15 cellular contexts compared by ENCODE assay signal in the genomic region with DNA sequence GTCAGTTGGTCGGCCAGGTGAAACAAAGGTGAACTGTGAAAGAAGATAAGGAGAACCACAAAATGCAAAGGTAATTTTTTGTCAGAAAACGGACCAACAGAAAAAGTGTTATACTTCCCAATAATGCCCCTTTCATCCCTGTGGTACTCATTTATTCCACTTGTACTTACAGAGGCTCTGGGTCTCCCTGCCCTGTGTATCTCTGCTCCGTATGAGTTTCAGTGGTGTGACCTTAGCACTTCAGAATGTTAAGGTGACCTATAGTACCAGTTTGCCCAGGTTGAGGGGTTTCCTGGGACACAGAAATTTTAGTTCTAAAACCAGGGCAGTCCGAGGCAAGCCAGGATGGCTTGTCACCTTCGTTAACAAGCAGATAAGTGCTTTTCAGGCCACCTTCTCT.
DNase-seq lines count a peak whose midpoint lies in the region; ATAC-seq and TF ChIP-seq lines count a peak whose summit lies in the region.
"Had no signal": no experiment of that assay in that cellular context is flagged by ENCODE, and none has a peak within 500 bp of the region (broad histone marks: within the 10 kb centered on the region; RNA-seq: fewer than 3 reads in every experiment).

No MANE protein-coding gene starts in this region.

- TF ChIP-seq CTCF in GM23338 (conservative IDR thresholded peaks at IDR 0.05; ENCODE audit: low read depth in 2 of 2), result no peak
- no peak for TF ChIP-seq CTCF in WTC11 (IDR thresholded peaks at IDR 0.05)
- TF ChIP-seq CTCF in epithelial cell of esophagus (IDR thresholded peaks at IDR 0.05; ENCODE audit: insufficient read depth, low read depth, low read length, missing control alignments), result no peak

- no peak overlapping the region for H3K27ac ChIP-seq in GM23338 (ENCODE audit: low read depth)
- H3K27ac ChIP-seq: BLaER1 treated with 17β-estradiol and CSF1 and Interleukin-3, amounts not matched to agents 10 nM and 100 nM had no signal

- peak overlapping the region; percentile 56; the same call in 1 of the 2 replicates for H2AFZ ChIP-seq in GM23338

- H3K4me3 Mint-ChIP-seq in GM23338 (no peak overlapping the region), WTC11 (no peak overlapping the region)
- no peak overlapping the region for H3K4me3 Mint-ChIP-seq in activated naive CD8-positive, alpha-beta T cell treated with anti-CD3 and anti-CD28 coated beads, Interleukin-2, amount 50 U/mL, for 24 hours
- H3K4me3 Mint-ChIP-seq: CD4-positive, CD25-positive, alpha-beta regulatory T cell had no signal

- H3K4me1 ChIP-seq in GM23338 (ENCODE audit: insufficient read depth), result peaks cover 29% of the 10 kb centered on the region

- peaks cover 24% of the 10 kb centered on the region for H3K4me1 Mint-ChIP-seq in GM23338
- peaks cover 31% of the 10 kb centered on the region for H3K4me1 Mint-ChIP-seq in WTC11
- no peaks in the 10 kb centered on the region for H3K4me1 Mint-ChIP-seq in activated naive CD8-positive, alpha-beta T cell treated with anti-CD3 and anti-CD28 coated beads, Interleukin-2, amount 50 U/mL, for 24 hours
- H3K4me1 Mint-ChIP-seq: CD4-positive, CD25-positive, alpha-beta regulatory T cell had no signal

- H3K27me3 ChIP-seq in GM23338 (ENCODE audit: insufficient read depth), result no peaks in the 10 kb centered on the region

- no peaks in the 10 kb centered on the region for H4K20me1 ChIP-seq in GM23338 (replicated peaks; ENCODE audit: insufficient read depth)
- H4K20me1 ChIP-seq: BLaER1 treated with 17β-estradiol and CSF1 and Interleukin-3, amounts not matched to agents 10 nM and 100 nM had no signal

- ATAC-seq in GM23338, result peak; percentile 55; the same call in 2 of the 3 replicates
- ATAC-seq in WTC11, result peak; percentile 56
- no peak for ATAC-seq in HG03442 (IDR thresholded peaks at IDR 0.05; ENCODE audit: unreplicated experiment)
- no peak for ATAC-seq in GM21447 (IDR thresholded peaks at IDR 0.05; ENCODE audit: unreplicated experiment)
- ATAC-seq in activated naive CD8-positive, alpha-beta T cell treated with anti-CD3 and anti-CD28 coated beads, Interleukin-2, amount 50 U/mL, for 24 hours, result no peak
- ATAC-seq: GM12878 had no signal

- no peaks in the 10 kb centered on the region for H3F3A ChIP-seq in GM23338 (replicated peaks; ENCODE audit: low read depth)

- H3K9me2 ChIP-seq in GM23338 (ENCODE audit: insufficient read depth), result no peaks in the 10 kb centered on the region

- H3K27ac Mint-ChIP-seq in GM23338 (no peak overlapping the region), WTC11 (no peak overlapping the region)
- H3K27ac Mint-ChIP-seq in activated naive CD8-positive, alpha-beta T cell treated with anti-CD3 and anti-CD28 coated beads, Interleukin-2, amount 50 U/mL, for 24 hours, result no peak overlapping the region
- H3K27ac Mint-ChIP-seq: CD4-positive, CD25-positive, alpha-beta regulatory T cell had no signal

- H3K9me3 Mint-ChIP-seq in GM23338, result no peaks in the 10 kb centered on the region
- H3K9me3 Mint-ChIP-seq in WTC11, result no peaks in the 10 kb centered on the region
- H3K9me3 Mint-ChIP-seq in activated naive CD8-positive, alpha-beta T cell treated with anti-CD3 and anti-CD28 coated beads, Interleukin-2, amount 50 U/mL, for 24 hours, result no peaks in the 10 kb centered on the region

- POLR2A ChIA-PET in WTC11 (lab: Charles Lee), result interaction anchor here (0.6 kb wide), 1 partner anchor 244 kb away, joined by 4 read pairs; no protein-coding TSS in a partner anchor

- H3K36me3 Mint-ChIP-seq in GM23338 (ENCODE audit: low read depth) (no peaks in the 10 kb centered on the region), WTC11 (no peaks in the 10 kb centered on the region)
- no peaks in the 10 kb centered on the region for H3K36me3 Mint-ChIP-seq in activated naive CD8-positive, alpha-beta T cell treated with anti-CD3 and anti-CD28 coated beads, Interleukin-2, amount 50 U/mL, for 24 hours (ENCODE audit: low read depth)
- H3K36me3 Mint-ChIP-seq: CD4-positive, CD25-positive, alpha-beta regulatory T cell had no signal

- no peaks in the 10 kb centered on the region for H3K36me3 ChIP-seq in GM23338 (ENCODE audit: insufficient read depth)
- H3K36me3 ChIP-seq: BLaER1 treated with 17β-estradiol and CSF1 and Interleukin-3, amounts not matched to agents 10 nM and 100 nM; HAP-1 had no signal

- H3K79me2 ChIP-seq in GM23338 (replicated peaks; ENCODE audit: insufficient read depth), result no peaks in the 10 kb centered on the region

- CTCF ChIA-PET in WTC11 (lab: Charles Lee), result no interaction called here

- H3K27me3 Mint-ChIP-seq in GM23338 (ENCODE audit: insufficient read depth, low read depth, poor library complexity) (no peaks in the 10 kb centered on the region), WTC11 (ENCODE audit: low read depth) (no peaks in the 10 kb centered on the region)
- H3K27me3 Mint-ChIP-seq in activated naive CD8-positive, alpha-beta T cell treated with anti-CD3 and anti-CD28 coated beads, Interleukin-2, amount 50 U/mL, for 24 hours, result peaks cover 2% of the 10 kb centered on the region
- H3K27me3 Mint-ChIP-seq: CD4-positive, CD25-positive, alpha-beta regulatory T cell had no signal

- H3K4me3 ChIP-seq in GM23338 (no peak overlapping the region), epithelial cell of esophagus (ENCODE audit: low read length) (no peak overlapping the region)
- H3K4me3 ChIP-seq: BLaER1 treated with 17β-estradiol and CSF1 and Interleukin-3, amounts not matched to agents 10 nM and 100 nM; GM12878; HAP-1 had no signal

- no peak for DNase-seq in GM23338 (ENCODE audit: low spot score)
- DNase-seq in NCI-H526 treated with DMSO at 0.1 percent for 48 hours (lab: John Stamatoyannopoulos, UW), result peak; percentile 93
- DNase-seq in WTC11 (ENCODE audit: low spot score), result no peak
- DNase-seq in epithelial cell of esophagus (ENCODE audit: low read depth), result peak; percentile 28
- no peak for DNase-seq in stimulated activated CD4-positive, alpha-beta T cell treated with anti-CD3 and anti-CD28 coated beads, Interleukin-2, amount 100 ng/mL, for 24 hours
- no peak for DNase-seq in activated naive CD8-positive, alpha-beta T cell treated with anti-CD3 and anti-CD28 coated beads, Interleukin-2, amount 50 U/mL, for 24 hours
- DNase-seq: ACHN; CD4-positive, CD25-positive, alpha-beta regulatory T cell; DMS79; GOT3 had no signal

- no peak overlapping the region for H3K4me2 ChIP-seq in GM23338
- H3K4me2 ChIP-seq: BLaER1 treated with 17β-estradiol and CSF1 and Interleukin-3, amounts not matched to agents 10 nM and 100 nM had no signal

TF ChIP-seq in GM23338, 12 proteins besides CTCF, POLR2A, EP300 and RAD21 (continues in another document):
- TF ChIP-seq EZH2 (IDR thresholded peaks at IDR 0.05; ENCODE audit: low read depth, unreplicated experiment) (no peak), POLR2AphosphoS5 (IDR thresholded peaks at IDR 0.05; ENCODE audit: low read depth) (no peak), ZNF114 (CRISPR knock-in tag; IDR thresholded peaks at IDR 0.05) (no peak), CREB1 (CRISPR knock-in tag; IDR thresholded peaks at IDR 0.05; ENCODE audit: low read depth) (no peak), STAT1 (IDR thresholded peaks at IDR 0.05; ENCODE audit: unreplicated experiment) (no peak), JUNB (IDR thresholded peaks at IDR 0.05; ENCODE audit: unreplicated experiment) (no peak), ZNF331 (CRISPR knock-in tag; IDR thresholded peaks at IDR 0.05; ENCODE audit: low read depth) (no peak)

TF ChIP-seq in WTC11, 78 proteins besides CTCF, POLR2A, EP300 and RAD21 (continues in another document):
- TF ChIP-seq FOXP1 (CRISPR knock-in tag; IDR thresholded peaks at IDR 0.05; ENCODE audit: borderline replicate concordance) (no peak), ZNF671 (CRISPR knock-in tag; IDR thresholded peaks at IDR 0.05) (no peak), ZNF416 (CRISPR knock-in tag; IDR thresholded peaks at IDR 0.05) (no peak)
- TF ChIP-seq, protein P1, sequence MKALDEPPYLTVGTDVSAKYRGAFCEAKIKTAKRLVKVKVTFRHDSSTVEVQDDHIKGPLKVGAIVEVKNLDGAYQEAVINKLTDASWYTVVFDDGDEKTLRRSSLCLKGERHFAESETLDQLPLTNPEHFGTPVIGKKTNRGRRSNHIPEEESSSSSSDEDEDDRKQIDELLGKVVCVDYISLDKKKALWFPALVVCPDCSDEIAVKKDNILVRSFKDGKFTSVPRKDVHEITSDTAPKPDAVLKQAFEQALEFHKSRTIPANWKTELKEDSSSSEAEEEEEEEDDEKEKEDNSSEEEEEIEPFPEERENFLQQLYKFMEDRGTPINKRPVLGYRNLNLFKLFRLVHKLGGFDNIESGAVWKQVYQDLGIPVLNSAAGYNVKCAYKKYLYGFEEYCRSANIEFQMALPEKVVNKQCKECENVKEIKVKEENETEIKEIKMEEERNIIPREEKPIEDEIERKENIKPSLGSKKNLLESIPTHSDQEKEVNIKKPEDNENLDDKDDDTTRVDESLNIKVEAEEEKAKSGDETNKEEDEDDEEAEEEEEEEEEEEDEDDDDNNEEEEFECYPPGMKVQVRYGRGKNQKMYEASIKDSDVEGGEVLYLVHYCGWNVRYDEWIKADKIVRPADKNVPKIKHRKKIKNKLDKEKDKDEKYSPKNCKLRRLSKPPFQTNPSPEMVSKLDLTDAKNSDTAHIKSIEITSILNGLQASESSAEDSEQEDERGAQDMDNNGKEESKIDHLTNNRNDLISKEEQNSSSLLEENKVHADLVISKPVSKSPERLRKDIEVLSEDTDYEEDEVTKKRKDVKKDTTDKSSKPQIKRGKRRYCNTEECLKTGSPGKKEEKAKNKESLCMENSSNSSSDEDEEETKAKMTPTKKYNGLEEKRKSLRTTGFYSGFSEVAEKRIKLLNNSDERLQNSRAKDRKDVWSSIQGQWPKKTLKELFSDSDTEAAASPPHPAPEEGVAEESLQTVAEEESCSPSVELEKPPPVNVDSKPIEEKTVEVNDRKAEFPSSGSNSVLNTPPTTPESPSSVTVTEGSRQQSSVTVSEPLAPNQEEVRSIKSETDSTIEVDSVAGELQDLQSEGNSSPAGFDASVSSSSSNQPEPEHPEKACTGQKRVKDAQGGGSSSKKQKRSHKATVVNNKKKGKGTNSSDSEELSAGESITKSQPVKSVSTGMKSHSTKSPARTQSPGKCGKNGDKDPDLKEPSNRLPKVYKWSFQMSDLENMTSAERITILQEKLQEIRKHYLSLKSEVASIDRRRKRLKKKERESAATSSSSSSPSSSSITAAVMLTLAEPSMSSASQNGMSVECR (CRISPR knock-in tag; IDR thresholded peaks at IDR 0.05; ENCODE audit: borderline replicate concordance), result no peak
- TF ChIP-seq, protein P2, sequence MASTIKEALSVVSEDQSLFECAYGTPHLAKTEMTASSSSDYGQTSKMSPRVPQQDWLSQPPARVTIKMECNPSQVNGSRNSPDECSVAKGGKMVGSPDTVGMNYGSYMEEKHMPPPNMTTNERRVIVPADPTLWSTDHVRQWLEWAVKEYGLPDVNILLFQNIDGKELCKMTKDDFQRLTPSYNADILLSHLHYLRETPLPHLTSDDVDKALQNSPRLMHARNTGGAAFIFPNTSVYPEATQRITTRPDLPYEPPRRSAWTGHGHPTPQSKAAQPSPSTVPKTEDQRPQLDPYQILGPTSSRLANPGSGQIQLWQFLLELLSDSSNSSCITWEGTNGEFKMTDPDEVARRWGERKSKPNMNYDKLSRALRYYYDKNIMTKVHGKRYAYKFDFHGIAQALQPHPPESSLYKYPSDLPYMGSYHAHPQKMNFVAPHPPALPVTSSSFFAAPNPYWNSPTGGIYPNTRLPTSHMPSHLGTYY (CRISPR knock-in tag; IDR thresholded peaks at IDR 0.05), result no peak

Comparison
In these comparisons a context has a peak if more than half of its experiments do, and no peak if none do; other contexts are left out.
1. ATAC-seq: peak in GM23338 (single experiment) and WTC11 (single experiment); none in HG03442 (single experiment), GM21447 (single experiment) and activated naive CD8-positive, alpha-beta T cell treated with anti-CD3 and anti-CD28 coated beads, Interleukin-2, amount 50 U/mL, for 24 hours (single experiment).
2. DNase-seq: peak in NCI-H526 treated with DMSO at 0.1 percent for 48 hours (single experiment) and epithelial cell of esophagus (single experiment); none in GM23338 (single experiment), WTC11 (single experiment), stimulated activated CD4-positive, alpha-beta T cell treated with anti-CD3 and anti-CD28 coated beads, Interleukin-2, amount 100 ng/mL, for 24 hours (0 of 2) and activated naive CD8-positive, alpha-beta T cell treated with anti-CD3 and anti-CD28 coated beads, Interleukin-2, amount 50 U/mL, for 24 hours (single experiment).